18 cellular contexts compared by ENCODE assay signal in the genomic region with DNA sequence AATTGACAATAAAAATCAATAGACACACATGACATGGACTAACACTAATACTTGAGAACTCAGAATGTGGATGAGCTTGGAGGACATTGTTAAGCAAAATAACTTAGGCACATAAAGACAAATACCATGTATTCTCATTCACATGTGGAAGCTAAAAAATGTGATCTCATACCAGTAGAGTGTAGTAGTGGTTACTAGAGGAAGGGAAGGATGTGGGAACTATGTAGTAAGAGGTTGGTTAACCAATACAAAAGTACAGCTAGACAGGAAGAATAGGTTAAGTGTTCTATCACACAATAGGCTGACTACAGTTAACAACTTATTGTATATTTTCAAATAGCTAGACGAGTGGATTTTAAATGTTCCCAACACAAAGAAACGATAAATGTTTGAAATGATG.
DNase-seq lines count a peak whose midpoint lies in the region; ATAC-seq, FAIRE-seq and TF ChIP-seq lines count a peak whose summit lies in the region.
"Had no signal": no experiment of that assay in that cellular context is flagged by ENCODE, and none has a peak within 500 bp of the region (broad histone marks: within the 10 kb centered on the region; RNA-seq: fewer than 3 reads in every experiment).

No MANE protein-coding gene starts in this region.

- H3K23me2 ChIP-seq in H1 (ENCODE audit: low read depth, low read length) = no peaks in the 10 kb centered on the region

- H3K14ac ChIP-seq in H1 (ENCODE audit: insufficient read length) = no peak overlapping the region

- H3K4me2 ChIP-seq in H1 (ENCODE audit: insufficient read depth in 1 of 2, low read depth in 2 of 2, low read length in 2 of 2) = no peak overlapping the region

- H2AFZ ChIP-seq in H1 (ENCODE audit: low read length) = no peak overlapping the region

- H2AK5ac ChIP-seq in H1 (ENCODE audit: low read depth, low read length) = no peak overlapping the region

- no peak overlapping the region for H3K9ac ChIP-seq in H1 (replicated peaks in 1 of 4; ENCODE audit: extremely low read depth in 1 of 4, low read depth in 3 of 4, low read length in 3 of 4)

- no peaks in the 10 kb centered on the region for H3K79me1 ChIP-seq in H1 (ENCODE audit: low read depth, low read length)

- no peaks in the 10 kb centered on the region for H3K27me3 ChIP-seq in H1 (replicated peaks in 1 of 4; ENCODE audit: control insufficient read depth in 3 of 4, extremely low read depth in 1 of 4, insufficient read depth in 3 of 4, low read length in 3 of 4)
- H3K27me3 ChIP-seq: body of pancreas, pancreas, tibial artery had no signal

- no peaks in the 10 kb centered on the region for H3K9me3 Mint-ChIP-seq in activated naive CD8-positive, alpha-beta T cell treated with anti-CD3 and anti-CD28 coated beads, Interleukin-2, amount 10 ng/mL, durations not matched to agents 7 days and 5 days
- H3K9me3 Mint-ChIP-seq in activated naive CD8-positive, alpha-beta T cell treated with anti-CD3 and anti-CD28 coated beads for 36 hours = no peaks in the 10 kb centered on the region
- H3K9me3 Mint-ChIP-seq: activated T-helper 1 cell treated with anti-CD3 and anti-CD28 coated beads, Interleukin-12 subunit alpha, Interleukin-12 subunit beta, Interleukin-2, Interleukin-4 antibody, amounts not matched to agents 30 ng/mL and 10 ng/mL and 1 ng/mL, durations not matched to agents 14 hours and 24 hours and 36 hours; mesothelial cell of epicardium had no signal

- no peak for TF ChIP-seq RAD21 in H1 (IDR thresholded peaks at IDR 0.05 in 1 of 2, conservative IDR thresholded peaks at IDR 0.05 in 1 of 2; ENCODE audit: low read depth in 2 of 2, low read length in 2 of 2)

- H2BK15ac ChIP-seq in H1 (ENCODE audit: low read length) = no peak overlapping the region

- peaks cover 21% of the 10 kb centered on the region for H3K4me1 Mint-ChIP-seq in activated naive CD8-positive, alpha-beta T cell treated with anti-CD3 and anti-CD28 coated beads, Interleukin-2, amount 10 ng/mL, durations not matched to agents 7 days and 5 days
- peaks cover 8% of the 10 kb centered on the region for H3K4me1 Mint-ChIP-seq in activated naive CD8-positive, alpha-beta T cell treated with anti-CD3 and anti-CD28 coated beads for 36 hours
- H3K4me1 Mint-ChIP-seq: mesothelial cell of epicardium had no signal

- TF ChIP-seq EP300 in H1 (IDR thresholded peaks at IDR 0.05; ENCODE audit: borderline replicate concordance in 1 of 2, low read depth in 2 of 2, low read length in 2 of 2) = no peak

- H4K20me1 ChIP-seq in H1 (replicated peaks in 1 of 2; ENCODE audit: control insufficient read depth in 1 of 2, insufficient read depth in 2 of 2, low read length in 2 of 2) = no peaks in the 10 kb centered on the region

- POLR2A ChIA-PET in activated naive CD8-positive, alpha-beta T cell treated with anti-CD3 and anti-CD28 coated beads, Interleukin-2, amount 10 ng/mL, durations not matched to agents 7 days and 5 days (lab: Charles Lee) = interaction anchor here (0.6 kb wide), 1 partner anchor 489 kb away, joined by 4 read pairs; no protein-coding TSS in a partner anchor
- POLR2A ChIA-PET in H1 (lab: Charles Lee; ENCODE audit: partially characterized antibody) = no interaction called here

- TF ChIP-seq CTCF in H1 (IDR thresholded peaks at IDR 0.05; ENCODE audit: control extremely low read depth in 1 of 3, insufficient read depth in 1 of 3, low read depth in 1 of 3, low read length in 3 of 3) = no peak

- no peak for TF ChIP-seq POLR2A in H1 (IDR thresholded peaks at IDR 0.05; ENCODE audit: control extremely low read depth in 1 of 2, low read depth in 2 of 2, low read length in 2 of 2)

- no peak overlapping the region for H2BK12ac ChIP-seq in H1 (ENCODE audit: low read depth, low read length)

- no peak overlapping the region for H3K4me3 ChIP-seq in H1 (ENCODE audit: extremely low read depth in 1 of 4, insufficient read depth in 2 of 4, low read depth in 3 of 4, low read length in 4 of 4)
- H3K4me3 ChIP-seq: body of pancreas, pancreas, tibial artery had no signal

- ATAC-seq in activated naive CD8-positive, alpha-beta T cell treated with anti-CD3 and anti-CD28 coated beads, Interleukin-2, amount 10 ng/mL, durations not matched to agents 7 days and 5 days (ENCODE audit: low read depth) = peak; percentile 99
- ATAC-seq in GM21717 (IDR thresholded peaks at IDR 0.05; ENCODE audit: unreplicated experiment) = no peak
- ATAC-seq: body of pancreas, pancreas had no signal

- H3K27me3 Mint-ChIP-seq in activated naive CD8-positive, alpha-beta T cell treated with anti-CD3 and anti-CD28 coated beads, Interleukin-2, amount 10 ng/mL, durations not matched to agents 7 days and 5 days = no peaks in the 10 kb centered on the region
- H3K27me3 Mint-ChIP-seq in activated naive CD8-positive, alpha-beta T cell treated with anti-CD3 and anti-CD28 coated beads for 36 hours = no peaks in the 10 kb centered on the region

- no peak overlapping the region for H3K56ac ChIP-seq in H1 (replicated peaks; ENCODE audit: insufficient read length, low read depth, low read length)

- no peak overlapping the region for H3K4ac ChIP-seq in H1 (replicated peaks; ENCODE audit: insufficient read length, low read depth, low read length)

- H2BK20ac ChIP-seq in H1 (ENCODE audit: low read length) = no peak overlapping the region

- H3K27ac ChIP-seq in H1 (ENCODE audit: low read depth, low read length) = no peak overlapping the region
- H3K27ac ChIP-seq: body of pancreas, pancreas, tibial artery had no signal

- no peaks in the 10 kb centered on the region for H3K36me3 ChIP-seq in H1 (ENCODE audit: control insufficient read depth in 2 of 4, insufficient read depth in 4 of 4, low read length in 3 of 4)
- H3K36me3 ChIP-seq: pancreas, tibial artery had no signal

- peak overlapping the region; percentile 54 for H3K4me3 Mint-ChIP-seq in activated naive CD8-positive, alpha-beta T cell treated with anti-CD3 and anti-CD28 coated beads, Interleukin-2, amount 10 ng/mL, durations not matched to agents 7 days and 5 days
- H3K4me3 Mint-ChIP-seq in activated naive CD8-positive, alpha-beta T cell treated with anti-CD3 and anti-CD28 coated beads for 36 hours = no peak overlapping the region
- H3K4me3 Mint-ChIP-seq: activated T-helper 1 cell treated with anti-CD3 and anti-CD28 coated beads, Interleukin-12 subunit alpha, Interleukin-12 subunit beta, Interleukin-2, Interleukin-4 antibody, amounts not matched to agents 30 ng/mL and 10 ng/mL and 1 ng/mL, durations not matched to agents 14 hours and 24 hours and 36 hours; mesothelial cell of epicardium had no signal

- WGBS in H1 (ENCODE audit: extremely low coverage in 1 of 2, insufficient coverage in 1 of 2, insufficient read length in 1 of 2, insufficient replicate concordance in 2 of 2, low coverage in 1 of 2, low lambda C conversion rate in 2 of 2, missing lambda C conversion rate in 1 of 2), 2 experiments = 90% methylated on average over 2 of the region's 2 CpGs; no CpG with 5 or more reads in 1 of the 2 experiments

- H3K4me1 ChIP-seq in H1 (replicated peaks in 1 of 4; ENCODE audit: control insufficient read depth in 3 of 4, insufficient read depth in 4 of 4, low read length in 3 of 4) = peaks cover 0 to 3% (median 0%) of the 10 kb centered on the region in 4 experiments; a peak in 1 of 7 replicates
- H3K4me1 ChIP-seq: body of pancreas, pancreas, tibial artery had no signal

- no peak overlapping the region for H4K8ac ChIP-seq in H1 (ENCODE audit: extremely low read depth, insufficient read depth, low read length)

- H4K5ac ChIP-seq in H1 (ENCODE audit: insufficient read length, low read depth, low read length) = no peak overlapping the region

- H2BK120ac ChIP-seq in H1 (replicated peaks; ENCODE audit: low read depth, low read length) = no peak overlapping the region

- H4K91ac ChIP-seq in H1 (replicated peaks; ENCODE audit: insufficient read length, low read length) = no peak overlapping the region

- H3K36me3 Mint-ChIP-seq in activated naive CD8-positive, alpha-beta T cell treated with anti-CD3 and anti-CD28 coated beads, Interleukin-2, amount 10 ng/mL, durations not matched to agents 7 days and 5 days = peaks cover 1% of the 10 kb centered on the region
- no peaks in the 10 kb centered on the region for H3K36me3 Mint-ChIP-seq in activated naive CD8-positive, alpha-beta T cell treated with anti-CD3 and anti-CD28 coated beads for 36 hours
- H3K36me3 Mint-ChIP-seq: mesothelial cell of epicardium had no signal

- no peak overlapping the region for H2BK5ac ChIP-seq in H1 (ENCODE audit: low read depth, low read length)

- H3K27ac Mint-ChIP-seq in activated naive CD8-positive, alpha-beta T cell treated with anti-CD3 and anti-CD28 coated beads, Interleukin-2, amount 10 ng/mL, durations not matched to agents 7 days and 5 days = peak overlapping the region; percentile 67
- no peak overlapping the region for H3K27ac Mint-ChIP-seq in activated naive CD8-positive, alpha-beta T cell treated with anti-CD3 and anti-CD28 coated beads for 36 hours
- H3K27ac Mint-ChIP-seq: activated T-helper 1 cell treated with anti-CD3 and anti-CD28 coated beads, Interleukin-12 subunit alpha, Interleukin-12 subunit beta, Interleukin-2, Interleukin-4 antibody, amounts not matched to agents 30 ng/mL and 10 ng/mL and 1 ng/mL, durations not matched to agents 14 hours and 24 hours and 36 hours; mesothelial cell of epicardium had no signal

- H3K9me3 ChIP-seq in H1 (ENCODE audit: insufficient read depth in 2 of 2, low read depth in 1 of 2, low read length in 1 of 2) = no peaks in the 10 kb centered on the region
- H3K9me3 ChIP-seq: body of pancreas, pancreas, tibial artery had no signal

- no peak for FAIRE-seq in H1 (lab: Jason Lieb, UNC)
- FAIRE-seq: pancreas had no signal

- H3K23ac ChIP-seq in H1 (ENCODE audit: insufficient read length) = no peak overlapping the region

- DNase-seq in activated naive CD8-positive, alpha-beta T cell treated with anti-CD3 and anti-CD28 coated beads, Interleukin-2, amount 10 ng/mL, durations not matched to agents 7 days and 5 days = no peak
- DNase-seq in activated naive CD8-positive, alpha-beta T cell treated with anti-CD3 and anti-CD28 coated beads for 36 hours = no peak
- DNase-seq in OCI-M1 (lab: John Stamatoyannopoulos, UW) = peak; percentile 14
- no peak for DNase-seq in H1 (ENCODE audit: low read depth in 1 of 2, low spot score in 2 of 2)
- DNase-seq in midbrain (lab: John Stamatoyannopoulos, UW) = no peak
- no peak for DNase-seq in stimulated activated CD4-positive, alpha-beta T cell treated with anti-CD3 and anti-CD28 coated beads, Interleukin-4, amount 100 ng/mL, for 4 hours
- DNase-seq in NCI-H345 (lab: John Stamatoyannopoulos, UW) = no peak
- DNase-seq: activated CD4-positive, CD25-positive, alpha-beta regulatory T cell; body of pancreas; effector CD8-positive, alpha-beta T cell; foreskin fibroblast; NCI-H2171; pancreas; SW 1271; tibial artery had no signal

- no peaks in the 10 kb centered on the region for H3K79me2 ChIP-seq in H1 (ENCODE audit: control insufficient read depth in 1 of 2, insufficient read depth in 2 of 2, low read length in 2 of 2)

- no peak overlapping the region for H3K18ac ChIP-seq in H1 (ENCODE audit: extremely low read depth, low read length)

- CTCF ChIA-PET in H1 (lab: Charles Lee; ENCODE audit: partially characterized antibody) = interaction anchor here (1.0 to 1.2 kb wide), 2 partner anchors 212 to 714 kb away, joined by 3 read pairs; no protein-coding TSS in a partner anchor

TF ChIP-seq in H1, 55 proteins besides CTCF, POLR2A, EP300 and RAD21 (continues in another document):
- no peak for TF ChIP-seq YY1 (IDR thresholded peaks at IDR 0.05; ENCODE audit: low read depth, low read length)
